8 cellular contexts compared by ENCODE assay signal in the genomic region with DNA sequence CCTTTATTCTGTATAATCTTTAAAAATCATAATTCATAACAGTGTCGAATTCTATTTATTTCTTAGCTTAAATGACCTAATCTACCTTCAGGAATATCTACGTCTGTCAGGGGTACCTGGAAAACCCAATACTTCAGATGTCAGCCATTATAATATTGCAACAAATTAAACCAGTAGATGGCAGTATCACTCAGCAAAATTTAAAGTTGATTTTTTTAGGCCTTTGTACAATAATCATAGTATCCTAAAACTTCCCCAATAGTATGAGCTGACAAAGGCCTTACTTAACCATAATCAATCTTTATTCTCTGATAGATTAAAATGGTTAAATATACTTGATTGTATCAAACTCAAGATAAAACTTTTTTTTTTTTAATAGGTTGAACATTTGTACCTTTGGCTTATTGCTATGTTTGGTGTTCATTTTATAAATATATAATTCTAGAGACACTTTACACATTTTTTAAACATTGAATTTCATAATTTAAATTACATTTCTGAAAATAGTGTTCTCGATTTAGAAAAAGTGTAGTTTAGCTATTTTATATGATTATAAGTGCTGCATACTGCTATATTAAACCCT.
DNase-seq lines count a peak whose midpoint lies in the region; ATAC-seq, FAIRE-seq and TF ChIP-seq lines count a peak whose summit lies in the region.

No MANE protein-coding gene starts in this region.

- H3K4me2 ChIP-seq in neuronal stem cell (ENCODE audit: insufficient read depth, low read length, poor library complexity, severe bottlenecking): no peak overlapping the region

- DNase-seq in D721Med (ENCODE audit: insufficient read length, low spot score) (no peak), NCI-H2081 treated with DMSO at 0.1 percent for 48 hours (lab: John Stamatoyannopoulos, UW) (peak; percentile 28), chondrocyte (ENCODE audit: low spot score) (no peak), neuronal stem cell (ENCODE audit: low spot score) (peak; percentile 9), T-cell (no peak), NCI-H2029 treated with DMSO at 0.1 percent for 48 hours (lab: John Stamatoyannopoulos, UW) (no peak)
- no peak for DNase-seq in activated T-helper 2 cell treated with anti-CD3 and anti-CD28 coated beads, Interferon-gamma antibody, Interleukin-2, Interleukin-4, amounts not matched to agents 10 μg/mL and 5 μg/mL and 100 μg/mL, durations not matched to agents 14 hours and 24 hours and 36 hours (ENCODE audit: low spot score)

- H3K4me3 Mint-ChIP-seq in chondrocyte (ENCODE audit: unreplicated experiment) (no peak overlapping the region), T-cell (no peak overlapping the region)
- H3K4me3 Mint-ChIP-seq in activated T-helper 2 cell treated with anti-CD3 and anti-CD28 coated beads, Interferon-gamma antibody, Interleukin-2, Interleukin-4, amounts not matched to agents 10 μg/mL and 5 μg/mL and 100 μg/mL, durations not matched to agents 14 hours and 24 hours and 36 hours (ENCODE audit: low read depth): no peak overlapping the region

- no peak overlapping the region for H2AK5ac ChIP-seq in neuronal stem cell (ENCODE audit: low read depth, low read length)

- H2BK5ac ChIP-seq in neuronal stem cell (ENCODE audit: low read length): no peak overlapping the region

- WGBS in neuronal stem cell (ENCODE audit: extremely low coverage in 2 of 2, insufficient read length in 2 of 2, insufficient replicate concordance in 1 of 2), 2 donors: no CpG with 5 or more reads among the region's 3 CpGs

- no peaks in the 10 kb centered on the region for H3K4me1 ChIP-seq in neuronal stem cell (ENCODE audit: control insufficient read depth in 2 of 2, insufficient read depth in 1 of 2, low read depth in 1 of 2, low read length in 2 of 2)

- H3K9ac ChIP-seq in neuronal stem cell (ENCODE audit: low read depth, low read length, poor library complexity): no peak overlapping the region

- no peak overlapping the region for H3K27ac Mint-ChIP-seq in chondrocyte (ENCODE audit: unreplicated experiment)
- H3K27ac Mint-ChIP-seq in T-cell: no peak overlapping the region
- no peak overlapping the region for H3K27ac Mint-ChIP-seq in activated T-helper 2 cell treated with anti-CD3 and anti-CD28 coated beads, Interferon-gamma antibody, Interleukin-2, Interleukin-4, amounts not matched to agents 10 μg/mL and 5 μg/mL and 100 μg/mL, durations not matched to agents 14 hours and 24 hours and 36 hours

- CTCF ChIA-PET in T-cell (lab: Charles Lee): no interaction called here

- H3K4ac ChIP-seq in neuronal stem cell (ENCODE audit: low read length): no peak overlapping the region

- H3K14ac ChIP-seq in neuronal stem cell (ENCODE audit: low read length): no peak overlapping the region

- no peaks in the 10 kb centered on the region for H3K79me1 ChIP-seq in neuronal stem cell (ENCODE audit: low read depth, low read length)

- peak; percentile 63 for TF ChIP-seq CTCF in D721Med (IDR thresholded peaks at IDR 0.05; ENCODE audit: insufficient read depth, missing control alignments)
- TF ChIP-seq CTCF in chondrocyte (IDR thresholded peaks at IDR 0.05): peak; percentile 96

- intact Hi-C loops in activated T-helper 2 cell treated with anti-CD3 and anti-CD28 coated beads, Interferon-gamma antibody, Interleukin-2, Interleukin-4, amounts not matched to agents 10 μg/mL and 5 μg/mL and 100 μg/mL, durations not matched to agents 14 hours and 24 hours and 36 hours (cut with micrococcal nuclease): no loop called here

- H3K36me3 Mint-ChIP-seq in chondrocyte (ENCODE audit: low read depth): no peaks in the 10 kb centered on the region
- H3K36me3 Mint-ChIP-seq in T-cell: no peaks in the 10 kb centered on the region
- no peaks in the 10 kb centered on the region for H3K36me3 Mint-ChIP-seq in activated T-helper 2 cell treated with anti-CD3 and anti-CD28 coated beads, Interferon-gamma antibody, Interleukin-2, Interleukin-4, amounts not matched to agents 10 μg/mL and 5 μg/mL and 100 μg/mL, durations not matched to agents 14 hours and 24 hours and 36 hours (ENCODE audit: low read depth)

- H2BK12ac ChIP-seq in neuronal stem cell (ENCODE audit: low read length): no peak overlapping the region

- no peaks in the 10 kb centered on the region for H3K27me3 ChIP-seq in neuronal stem cell (ENCODE audit: control insufficient read depth in 3 of 3, insufficient read depth in 3 of 3, low read depth in 1 of 3, low read length in 3 of 3)

- H2AFZ ChIP-seq in neuronal stem cell (ENCODE audit: low read length): no peak overlapping the region

- H4K8ac ChIP-seq in neuronal stem cell (ENCODE audit: low read depth, low read length): no peak overlapping the region

- FAIRE-seq in D721Med (lab: Jason Lieb, UNC): no peak

- no peak overlapping the region for H2BK120ac ChIP-seq in neuronal stem cell (ENCODE audit: low read depth, low read length)

- H3K9me3 Mint-ChIP-seq in chondrocyte (ENCODE audit: low read depth): no peaks in the 10 kb centered on the region
- H3K9me3 Mint-ChIP-seq in T-cell: peaks cover 3 to 6% (median 5%) of the 10 kb centered on the region in 3 donors
- H3K9me3 Mint-ChIP-seq in activated T-helper 2 cell treated with anti-CD3 and anti-CD28 coated beads, Interferon-gamma antibody, Interleukin-2, Interleukin-4, amounts not matched to agents 10 μg/mL and 5 μg/mL and 100 μg/mL, durations not matched to agents 14 hours and 24 hours and 36 hours: peaks cover 6% of the 10 kb centered on the region

- no peak overlapping the region for H4K91ac ChIP-seq in neuronal stem cell (ENCODE audit: low read depth, low read length, poor library complexity)

- H3K4me3 ChIP-seq in neuronal stem cell (ENCODE audit: low read length in 2 of 2): no peak overlapping the region

- H2BK15ac ChIP-seq in neuronal stem cell (ENCODE audit: low read length): no peak overlapping the region

- no peaks in the 10 kb centered on the region for H3K36me3 ChIP-seq in neuronal stem cell (replicated peaks in 1 of 2; ENCODE audit: control insufficient read depth in 2 of 2, insufficient read depth in 2 of 2, low read length in 2 of 2)

- no peak overlapping the region for H3K27ac ChIP-seq in neuronal stem cell (replicated peaks; ENCODE audit: low read length)

- H3K23ac ChIP-seq in neuronal stem cell (ENCODE audit: low read depth, low read length, poor library complexity): no peak overlapping the region

- H3K27me3 Mint-ChIP-seq in chondrocyte (ENCODE audit: low read depth) (peaks cover 16% of the 10 kb centered on the region), T-cell (no peaks in the 10 kb centered on the region)
- no peaks in the 10 kb centered on the region for H3K27me3 Mint-ChIP-seq in activated T-helper 2 cell treated with anti-CD3 and anti-CD28 coated beads, Interferon-gamma antibody, Interleukin-2, Interleukin-4, amounts not matched to agents 10 μg/mL and 5 μg/mL and 100 μg/mL, durations not matched to agents 14 hours and 24 hours and 36 hours (ENCODE audit: low read depth)

- POLR2A ChIA-PET in T-cell (lab: Charles Lee): no interaction called here

- ATAC-seq in GM21723 (IDR thresholded peaks at IDR 0.05; ENCODE audit: unreplicated experiment): peak; percentile 49
- ATAC-seq in T-cell (replicated peaks in 1 of 4): no peak

- no peaks in the 10 kb centered on the region for H3K9me3 ChIP-seq in neuronal stem cell (replicated peaks in 1 of 2; ENCODE audit: control insufficient read depth in 2 of 2, insufficient read depth in 1 of 2, low read depth in 1 of 2, low read length in 2 of 2)

- H3K4me1 Mint-ChIP-seq in chondrocyte (ENCODE audit: low read depth): no peaks in the 10 kb centered on the region
- no peaks in the 10 kb centered on the region for H3K4me1 Mint-ChIP-seq in T-cell
- H3K4me1 Mint-ChIP-seq in activated T-helper 2 cell treated with anti-CD3 and anti-CD28 coated beads, Interferon-gamma antibody, Interleukin-2, Interleukin-4, amounts not matched to agents 10 μg/mL and 5 μg/mL and 100 μg/mL, durations not matched to agents 14 hours and 24 hours and 36 hours (ENCODE audit: low read depth): no peaks in the 10 kb centered on the region

- H3K18ac ChIP-seq in neuronal stem cell (ENCODE audit: low read length): no peak overlapping the region

Comparison
In these comparisons a context has a peak if more than half of its experiments do, and no peak if none do; other contexts are left out.
1. DNase-seq: peak in NCI-H2081 treated with DMSO at 0.1 percent for 48 hours (single experiment) and neuronal stem cell (single experiment); none in D721Med (single experiment), chondrocyte (single experiment), T-cell (0 of 34), activated T-helper 2 cell treated with anti-CD3 and anti-CD28 coated beads, Interferon-gamma antibody, Interleukin-2, Interleukin-4, amounts not matched to agents 10 μg/mL and 5 μg/mL and 100 μg/mL, durations not matched to agents 14 hours and 24 hours and 36 hours (single experiment) and NCI-H2029 treated with DMSO at 0.1 percent for 48 hours (single experiment).